Comparison of ENCODE assay signal across 1 cellular context in genomic region chr2:27072950-27073349, GRCh38.
TF ChIP-seq lines count a peak whose summit lies in the region.

No MANE protein-coding gene starts in this region.

TF ChIP-seq in GM23338, 12 proteins besides CTCF, POLR2A, EP300 and RAD21 (continued from another document):
- TF ChIP-seq ZNF114 (CRISPR knock-in tag; IDR thresholded peaks at IDR 0.05) (no peak), ZNF462 (CRISPR knock-in tag; IDR thresholded peaks at IDR 0.05) (no peak), REST (IDR thresholded peaks at IDR 0.05; ENCODE audit: unreplicated experiment) (no peak), STAT1 (IDR thresholded peaks at IDR 0.05; ENCODE audit: unreplicated experiment) (no peak), JUNB (IDR thresholded peaks at IDR 0.05; ENCODE audit: unreplicated experiment) (no peak), ZNF331 (CRISPR knock-in tag; IDR thresholded peaks at IDR 0.05; ENCODE audit: low read depth) (no peak), CREB1 (CRISPR knock-in tag; IDR thresholded peaks at IDR 0.05; ENCODE audit: low read depth) (no peak)
TF ChIP-seq in GM23338: peak in this region for 0.
